Comparison of ENCODE assay signal across 1 cellular context in genomic region chr10:99913831-99914235, GRCh38.
TF ChIP-seq lines count a peak whose summit lies in the region.

No MANE protein-coding gene starts in this region.

TF ChIP-seq in WTC11, 78 proteins besides CTCF, POLR2A, EP300 and RAD21 (continued from another document):
- TF ChIP-seq PRDM15 (CRISPR knock-in tag; IDR thresholded peaks at IDR 0.05) (peak; percentile 99), ZNF219 (CRISPR knock-in tag; IDR thresholded peaks at IDR 0.05; ENCODE audit: borderline replicate concordance) (no peak), EMX1 (CRISPR knock-in tag; IDR thresholded peaks at IDR 0.05) (no peak), ATF3 (CRISPR knock-in tag; conservative IDR thresholded peaks at IDR 0.05) (no peak), KAT7 (CRISPR knock-in tag; IDR thresholded peaks at IDR 0.05; ENCODE audit: borderline replicate concordance) (no peak; the same call in 1 of the 2 replicates), CBFB (CRISPR knock-in tag; IDR thresholded peaks at IDR 0.05; ENCODE audit: low read depth) (0 out of 2 replicates have a peak, but pooled peaks have one; percentile 76), HMGA2 (CRISPR knock-in tag; IDR thresholded peaks at IDR 0.05) (no peak), NFYB (CRISPR knock-in tag; conservative IDR thresholded peaks at IDR 0.05; ENCODE audit: low read depth) (no peak), CREM (CRISPR knock-in tag; IDR thresholded peaks at IDR 0.05) (0 out of 2 replicates have a peak, but pooled peaks have one; percentile 63), E2F1 (CRISPR knock-in tag; IDR thresholded peaks at IDR 0.05) (no peak), MLX (CRISPR knock-in tag; IDR thresholded peaks at IDR 0.05) (no peak), SP1 (CRISPR knock-in tag; conservative IDR thresholded peaks at IDR 0.05) (peak; percentile 80)
- TF ChIP-seq, protein P1, sequence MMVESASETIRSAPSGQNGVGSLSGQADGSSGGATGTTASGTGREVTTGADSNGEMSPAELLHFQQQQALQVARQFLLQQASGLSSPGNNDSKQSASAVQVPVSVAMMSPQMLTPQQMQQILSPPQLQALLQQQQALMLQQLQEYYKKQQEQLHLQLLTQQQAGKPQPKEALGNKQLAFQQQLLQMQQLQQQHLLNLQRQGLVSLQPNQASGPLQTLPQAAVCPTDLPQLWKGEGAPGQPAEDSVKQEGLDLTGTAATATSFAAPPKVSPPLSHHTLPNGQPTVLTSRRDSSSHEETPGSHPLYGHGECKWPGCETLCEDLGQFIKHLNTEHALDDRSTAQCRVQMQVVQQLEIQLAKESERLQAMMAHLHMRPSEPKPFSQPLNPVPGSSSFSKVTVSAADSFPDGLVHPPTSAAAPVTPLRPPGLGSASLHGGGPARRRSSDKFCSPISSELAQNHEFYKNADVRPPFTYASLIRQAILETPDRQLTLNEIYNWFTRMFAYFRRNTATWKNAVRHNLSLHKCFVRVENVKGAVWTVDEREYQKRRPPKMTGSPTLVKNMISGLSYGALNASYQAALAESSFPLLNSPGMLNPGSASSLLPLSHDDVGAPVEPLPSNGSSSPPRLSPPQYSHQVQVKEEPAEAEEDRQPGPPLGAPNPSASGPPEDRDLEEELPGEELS (CRISPR knock-in tag; IDR thresholded peaks at IDR 0.05): peak; percentile 84; the same call in 1 of the 2 replicates
